13 cellular contexts compared by ENCODE assay signal in genomic region chr2:188381614-188382013, GRCh38.
DNase-seq lines count a peak whose midpoint lies in the region; ATAC-seq, FAIRE-seq and TF ChIP-seq lines count a peak whose summit lies in the region.
"Had no signal": no experiment of that assay in that cellular context is flagged by ENCODE, and none has a peak within 500 bp of the region (broad histone marks: within the 10 kb centered on the region; RNA-seq: fewer than 3 reads in every experiment).

No MANE protein-coding gene starts in this region.

- no peak for TF ChIP-seq POLR2A in H54 (IDR thresholded peaks at IDR 0.05; ENCODE audit: low read depth, low read length)

- ATAC-seq in SK-N-SH treated with all-trans-retinoic acid at 6 μM for 48 hours (peak; percentile 76), thoracic aorta (ENCODE audit: insufficient number of reproducible peaks, low FRiP score, low read depth) (no peak)
- ATAC-seq in effector memory CD8-positive, alpha-beta T cell (replicated peaks) = no peak
- ATAC-seq: activated T-cell treated with anti-CD3 and anti-CD28 coated beads, Interleukin-2, amount 50 U/mL, for 72 hours; heart left ventricle had no signal

- H3K4me3 ChIP-seq in fibroblast of the aortic adventitia (ENCODE audit: low read depth, low read length) = no peak overlapping the region
- H3K4me3 ChIP-seq in thoracic aorta = peak overlapping the region; percentile 57
- H3K4me3 ChIP-seq: tibial nerve had no signal

- H3K36me3 ChIP-seq in thoracic aorta = peaks cover 7% of the 10 kb centered on the region

- H3K4me1 ChIP-seq in thoracic aorta (ENCODE audit: control insufficient read depth in 1 of 2, low read depth in 2 of 2) = peaks cover 13 to 19% of the 10 kb centered on the region in 2 donors

- no peaks in the 10 kb centered on the region for H3K9me3 ChIP-seq in thoracic aorta

- H3K27ac ChIP-seq in thoracic aorta = peak overlapping the region in 1 of 2 donors; percentile 75

- FAIRE-seq in H54 (lab: Jason Lieb, UNC) = peak; percentile 11

- peaks cover 17 to 22% of the 10 kb centered on the region in 2 donors for H3K9me3 Mint-ChIP-seq in effector memory CD8-positive, alpha-beta T cell

- no peaks in the 10 kb centered on the region for H3K27me3 ChIP-seq in thoracic aorta (replicated peaks; ENCODE audit: insufficient read depth)
- H3K27me3 ChIP-seq: heart left ventricle, tibial nerve had no signal

- no peaks in the 10 kb centered on the region for H3K27me3 Mint-ChIP-seq in effector memory CD8-positive, alpha-beta T cell
- H3K27me3 Mint-ChIP-seq: activated B cell treated with CpG ODN at 0.5 μM for 24 hours had no signal

- no peak overlapping the region for H3K27ac Mint-ChIP-seq in effector memory CD8-positive, alpha-beta T cell
- H3K27ac Mint-ChIP-seq: activated B cell treated with CpG ODN at 0.5 μM for 24 hours; activated T-cell treated with anti-CD3 and anti-CD28 coated beads, Interleukin-2, amount 50 U/mL, for 72 hours had no signal

- H3K4me3 Mint-ChIP-seq in effector memory CD8-positive, alpha-beta T cell = no peak overlapping the region
- H3K4me3 Mint-ChIP-seq: activated B cell treated with CpG ODN at 0.5 μM for 24 hours; activated T-cell treated with anti-CD3 and anti-CD28 coated beads, Interleukin-2, amount 50 U/mL, for 72 hours had no signal

- no peaks in the 10 kb centered on the region for H3K36me3 Mint-ChIP-seq in effector memory CD8-positive, alpha-beta T cell (ENCODE audit: insufficient read depth)

- no peaks in the 10 kb centered on the region for H3K4me1 Mint-ChIP-seq in effector memory CD8-positive, alpha-beta T cell (ENCODE audit: low read depth in 2 of 2)
- H3K4me1 Mint-ChIP-seq: activated B cell treated with CpG ODN at 0.5 μM for 24 hours had no signal

- peak; percentile 5 for DNase-seq in H54 (ENCODE audit: insufficient read length, low spot score)
- DNase-seq in fibroblast of the aortic adventitia (ENCODE audit: low read depth) = peak; percentile 47
- DNase-seq in thoracic aorta (ENCODE audit: low spot score) = no peak
- no peak for DNase-seq in effector memory CD8-positive, alpha-beta T cell
- no peak for DNase-seq in Ammon's horn (ENCODE audit: low spot score)
- DNase-seq in NK-92 (lab: John Stamatoyannopoulos, UW; ENCODE audit: unreplicated experiment) = no peak
- DNase-seq: activated B cell treated with CpG ODN at 0.5 μM for 24 hours; activated T-cell treated with anti-CD3 and anti-CD28 coated beads, Interleukin-2, amount 50 U/mL, for 72 hours; heart left ventricle; KBM-7; RPMI8226 had no signal

- TF ChIP-seq CTCF in fibroblast of the aortic adventitia (IDR thresholded peaks at IDR 0.05; ENCODE audit: insufficient read depth, low read length) (no peak), thoracic aorta (IDR thresholded peaks at IDR 0.05) (no peak)

TF ChIP-seq in SK-N-SH treated with all-trans-retinoic acid at 6 μM for 48 hours, 23 proteins besides CTCF, POLR2A, EP300 and RAD21:
- TF ChIP-seq ISL1 (CRISPR knock-in tag; IDR thresholded peaks at IDR 0.05) = 0 out of 2 replicates have a peak, but pooled peaks have one; percentile 39
- TF ChIP-seq ZFP30 (CRISPR knock-in tag; IDR thresholded peaks at IDR 0.05) = no peak

Comparison
In these comparisons a context has a peak if more than half of its experiments do, and no peak if none do; other contexts are left out.
1. DNase-seq: peak in H54 (single experiment) and fibroblast of the aortic adventitia (single experiment); none in thoracic aorta (single experiment), effector memory CD8-positive, alpha-beta T cell (0 of 3), Ammon's horn (single experiment) and NK-92 (single experiment).